Comparison of ENCODE assay signal across 33 cellular contexts in genomic region chr11:115244314-115244713, GRCh38.
A peak's percentile ranks its signal among the peaks of the same experiment; 100 is the strongest.
DNase-seq lines count a peak whose midpoint lies in the region; TF ChIP-seq lines count a peak whose summit lies in the region.
"Had no signal": no experiment of that assay in that cellular context is flagged by ENCODE, and none has a peak within 500 bp of the region (broad histone marks: within the 10 kb centered on the region; RNA-seq: fewer than 3 reads in every experiment).

No MANE protein-coding gene starts in this region.

- H3K4me2 ChIP-seq in osteoblast (ENCODE audit: insufficient read depth, low read length) (no peak overlapping the region), trophoblast cell (ENCODE audit: low read length) (no peak overlapping the region)
- H3K4me2 ChIP-seq: A549, KMS-11 had no signal

- TF ChIP-seq CTCF in breast epithelium (IDR thresholded peaks at IDR 0.05) (no peak), MCF 10A (IDR thresholded peaks at IDR 0.05; ENCODE audit: unreplicated experiment) (no peak), osteoblast (IDR thresholded peaks at IDR 0.05; ENCODE audit: extremely low read depth, low read depth, low read length) (no peak), CD14-positive monocyte (IDR thresholded peaks at IDR 0.05) (no peak)

- no peak for DNase-seq in breast epithelium (ENCODE audit: low spot score in 2 of 2)
- DNase-seq in MCF 10A (ENCODE audit: unreplicated experiment), result no peak
- DNase-seq in osteoblast (ENCODE audit: insufficient read length, low spot score, missing footprints), result no peak
- DNase-seq in GDM1 (lab: John Stamatoyannopoulos, UW), result no peak
- no peak for DNase-seq in trophoblast cell
- no peak for DNase-seq in CD14-positive monocyte (ENCODE audit: low spot score)
- no peak for DNase-seq in NK-92 treated with Interleukin-12 subunit alpha and Interleukin-12 subunit beta, amount 100 ng/mL, for 24 hours (lab: John Stamatoyannopoulos, UW)
- DNase-seq: activated CD4-positive, alpha-beta T cell treated with anti-CD3 and anti-CD28 coated beads for 48 hours; activated naive CD4-positive, alpha-beta T cell treated with anti-CD3 and anti-CD28 coated beads, Interleukin-2, amount 10 ng/mL, durations not matched to agents 7 days and 5 days; adrenal gland; AML-193; CD4-positive, alpha-beta memory T cell; DMS153; effector CD4-positive, alpha-beta T cell; H9; immature natural killer cell; left colon; NCI-H1436 treated with DMSO at 0.1 percent for 48 hours; NCI-H2107; NCI-H345; RPMI8226; SJCRH30; stimulated activated CD4-positive, alpha-beta T cell treated with anti-CD3 and anti-CD28 coated beads, Interleukin-15, amount 100 ng/mL, for 24 hours; SW 1271; T-helper 9 cell; upper lobe of left lung; WERI-Rb-1 had no signal

- no peak overlapping the region for H3K4ac ChIP-seq in trophoblast cell (ENCODE audit: low read depth, low read length)

- no peak overlapping the region for H3K27ac Mint-ChIP-seq in MCF 10A (ENCODE audit: low read depth, unreplicated experiment)
- no peak overlapping the region for H3K27ac Mint-ChIP-seq in CD14-positive monocyte
- H3K27ac Mint-ChIP-seq: activated naive CD4-positive, alpha-beta T cell treated with anti-CD3 and anti-CD28 coated beads, Interleukin-2, amount 10 ng/mL, durations not matched to agents 7 days and 5 days; activated T-helper 17 cell treated with anti-CD3 and anti-CD28 coated beads, Interleukin-2, amount 50 U/mL, for 72 hours; CD4-positive, alpha-beta memory T cell; stimulated activated effector memory CD8-positive, alpha-beta T cell treated with anti-CD3 and anti-CD28 coated beads, Interleukin-12 subunit alpha, Interleukin-12 subunit beta, amount 100 ng/mL, for 72 hours had no signal

- H4K20me1 ChIP-seq in osteoblast (ENCODE audit: insufficient read depth, low read length), result no peaks in the 10 kb centered on the region

- no peak overlapping the region for H2BK120ac ChIP-seq in trophoblast cell (ENCODE audit: insufficient read depth, low read length, poor library complexity)

- H3K4me1 ChIP-seq in breast epithelium, result no peaks in the 10 kb centered on the region
- no peaks in the 10 kb centered on the region for H3K4me1 ChIP-seq in osteoblast (ENCODE audit: insufficient read depth, low read length)
- H3K4me1 ChIP-seq in trophoblast cell (ENCODE audit: control insufficient read depth in 1 of 2, insufficient read depth in 2 of 2, low read length in 2 of 2), result peaks cover 0 to 3% of the 10 kb centered on the region in 2 experiments
- H3K4me1 ChIP-seq: SJCRH30, upper lobe of left lung had no signal

- no peaks in the 10 kb centered on the region for H3K27me3 Mint-ChIP-seq in MCF 10A (ENCODE audit: insufficient read depth, unreplicated experiment)
- H3K27me3 Mint-ChIP-seq in CD14-positive monocyte (ENCODE audit: low read depth in 3 of 3), result no peaks in the 10 kb centered on the region
- H3K27me3 Mint-ChIP-seq: activated naive CD4-positive, alpha-beta T cell treated with anti-CD3 and anti-CD28 coated beads, Interleukin-2, amount 10 ng/mL, durations not matched to agents 7 days and 5 days; CD4-positive, alpha-beta memory T cell had no signal

- H3K23ac ChIP-seq in trophoblast cell (ENCODE audit: low read length), result no peak overlapping the region

- H3K9me3 Mint-ChIP-seq in MCF 10A (ENCODE audit: unreplicated experiment) (no peaks in the 10 kb centered on the region), CD14-positive monocyte (peaks cover 0 to 4% (median 0%) of the 10 kb centered on the region in 7 donors)
- H3K9me3 Mint-ChIP-seq: activated naive CD4-positive, alpha-beta T cell treated with anti-CD3 and anti-CD28 coated beads, Interleukin-2, amount 10 ng/mL, durations not matched to agents 7 days and 5 days; activated T-helper 17 cell treated with anti-CD3 and anti-CD28 coated beads, Interleukin-2, amount 50 U/mL, for 72 hours; CD4-positive, alpha-beta memory T cell; H9; immature natural killer cell; stimulated activated effector memory CD8-positive, alpha-beta T cell treated with anti-CD3 and anti-CD28 coated beads, Interleukin-12 subunit alpha, Interleukin-12 subunit beta, amount 100 ng/mL, for 72 hours had no signal

- CTCF ChIA-PET in MCF 10A (lab: Yijun Ruan, JAX), result interaction anchor here (0.7 kb wide), 1 partner anchor 886 kb away, joined by 3 read pairs; no protein-coding TSS in a partner anchor

- H4K8ac ChIP-seq in trophoblast cell (ENCODE audit: low read depth, low read length), result no peak overlapping the region

- H3K9ac ChIP-seq in trophoblast cell (ENCODE audit: low read length), result no peak overlapping the region
- H3K9ac ChIP-seq: KMS-11 had no signal

- no CpG with 5 or more reads among the region's 5 CpGs for WGBS in trophoblast cell (ENCODE audit: extremely low coverage, insufficient coverage, insufficient read length)

- H3K4me3 ChIP-seq in breast epithelium (no peak overlapping the region), osteoblast (ENCODE audit: insufficient read depth, low read length) (no peak overlapping the region), trophoblast cell (ENCODE audit: low read depth, low read length) (no peak overlapping the region)
- H3K4me3 ChIP-seq: A549, adrenal gland, SJCRH30, upper lobe of left lung had no signal

- no peak overlapping the region for H2AK5ac ChIP-seq in trophoblast cell (ENCODE audit: low read length)

- H3K14ac ChIP-seq in trophoblast cell (ENCODE audit: low read length), result no peak overlapping the region

- intact Hi-C loops in breast epithelium (cut with DNase I; ENCODE audit: low total_unique reads), result no loop called here
- intact Hi-C loops in MCF 10A (cut with micrococcal nuclease), result no loop called here
- intact Hi-C loops in CD14-positive monocyte (cut with micrococcal nuclease), result no loop called here

- H3K4me3 Mint-ChIP-seq in MCF 10A (ENCODE audit: unreplicated experiment) (no peak overlapping the region), CD14-positive monocyte (no peak overlapping the region)
- H3K4me3 Mint-ChIP-seq: activated naive CD4-positive, alpha-beta T cell treated with anti-CD3 and anti-CD28 coated beads, Interleukin-2, amount 10 ng/mL, durations not matched to agents 7 days and 5 days; activated T-helper 17 cell treated with anti-CD3 and anti-CD28 coated beads, Interleukin-2, amount 50 U/mL, for 72 hours; CD4-positive, alpha-beta memory T cell; H9; immature natural killer cell; stimulated activated effector memory CD8-positive, alpha-beta T cell treated with anti-CD3 and anti-CD28 coated beads, Interleukin-12 subunit alpha, Interleukin-12 subunit beta, amount 100 ng/mL, for 72 hours had no signal

- H4K91ac ChIP-seq in trophoblast cell (ENCODE audit: low read depth, low read length), result no peak overlapping the region

- no TSS peak for BruUV-seq in MCF 10A (replicated peaks; lab: Mats Ljungman, UMichigan)

- H3K18ac ChIP-seq in trophoblast cell (ENCODE audit: low read length), result no peak overlapping the region

- H2BK5ac ChIP-seq in trophoblast cell (ENCODE audit: low read depth, low read length, poor library complexity), result no peak overlapping the region

- no peaks in the 10 kb centered on the region for H3K36me3 ChIP-seq in breast epithelium
- H3K36me3 ChIP-seq in osteoblast (ENCODE audit: insufficient read depth, low read length), result no peaks in the 10 kb centered on the region
- no peaks in the 10 kb centered on the region for H3K36me3 ChIP-seq in trophoblast cell (ENCODE audit: control insufficient read depth in 1 of 2, insufficient read depth in 2 of 2, low read length in 2 of 2)
- H3K36me3 ChIP-seq: adrenal gland, SJCRH30, upper lobe of left lung, WERI-Rb-1 had no signal

- H3K4me1 Mint-ChIP-seq in MCF 10A (ENCODE audit: insufficient read depth, unreplicated experiment), result no peaks in the 10 kb centered on the region
- no peaks in the 10 kb centered on the region for H3K4me1 Mint-ChIP-seq in CD14-positive monocyte
- H3K4me1 Mint-ChIP-seq: activated naive CD4-positive, alpha-beta T cell treated with anti-CD3 and anti-CD28 coated beads, Interleukin-2, amount 10 ng/mL, durations not matched to agents 7 days and 5 days; activated T-helper 17 cell treated with anti-CD3 and anti-CD28 coated beads, Interleukin-2, amount 50 U/mL, for 72 hours; CD4-positive, alpha-beta memory T cell; immature natural killer cell; stimulated activated effector memory CD8-positive, alpha-beta T cell treated with anti-CD3 and anti-CD28 coated beads, Interleukin-12 subunit alpha, Interleukin-12 subunit beta, amount 100 ng/mL, for 72 hours had no signal

- H4K12ac ChIP-seq in trophoblast cell (ENCODE audit: low read depth, low read length), result no peak overlapping the region

- no peaks in the 10 kb centered on the region for H3K79me2 ChIP-seq in osteoblast (ENCODE audit: insufficient read depth, low read length)
- H3K79me2 ChIP-seq in trophoblast cell (ENCODE audit: control insufficient read depth, insufficient read depth, low read length, poor library complexity), result no peaks in the 10 kb centered on the region

- TF ChIP-seq POLR2A in breast epithelium (IDR thresholded peaks at IDR 0.05), result no peak

- H3K27me3 ChIP-seq in breast epithelium (no peaks in the 10 kb centered on the region), layer of hippocampus (ENCODE audit: control insufficient read depth, insufficient read depth, low read length) (no peaks in the 10 kb centered on the region), osteoblast (ENCODE audit: insufficient read depth, low read length) (no peaks in the 10 kb centered on the region), trophoblast cell (ENCODE audit: insufficient read depth, low read length) (no peaks in the 10 kb centered on the region)
- H3K27me3 ChIP-seq: adrenal gland, SJCRH30, upper lobe of left lung had no signal

- POLR2A ChIA-PET in MCF 10A (lab: Yijun Ruan, JAX), result no interaction called here

- no peak overlapping the region for H2BK12ac ChIP-seq in trophoblast cell (ENCODE audit: low read length)

- H3K27ac ChIP-seq in breast epithelium (peak overlapping the region; percentile 11 to 25), layer of hippocampus (ENCODE audit: low read depth, low read length) (peak overlapping the region; percentile 14), osteoblast (ENCODE audit: low read depth, low read length) (no peak overlapping the region), trophoblast cell (ENCODE audit: low read depth, low read length) (no peak overlapping the region)
- H3K27ac ChIP-seq: A549, adrenal gland, HL-60, KMS-11, SJCRH30, upper lobe of left lung, WERI-Rb-1 had no signal

- H3K9me3 ChIP-seq in breast epithelium (no peaks in the 10 kb centered on the region), osteoblast (ENCODE audit: low read depth, low read length) (no peaks in the 10 kb centered on the region), trophoblast cell (ENCODE audit: insufficient read depth, low read depth, low read length) (no peaks in the 10 kb centered on the region)
- H3K9me3 ChIP-seq: A549, adrenal gland, SJCRH30, upper lobe of left lung had no signal

- H3K79me1 ChIP-seq in trophoblast cell (ENCODE audit: low read length), result no peaks in the 10 kb centered on the region

- H2AFZ ChIP-seq in osteoblast (ENCODE audit: low read length) (peak overlapping the region; percentile 54), trophoblast cell (ENCODE audit: insufficient read depth, low read length, poor library complexity) (no peak overlapping the region)

- H3K36me3 Mint-ChIP-seq in MCF 10A (ENCODE audit: insufficient read depth, unreplicated experiment) (no peaks in the 10 kb centered on the region), CD14-positive monocyte (no peaks in the 10 kb centered on the region)
- H3K36me3 Mint-ChIP-seq: activated naive CD4-positive, alpha-beta T cell treated with anti-CD3 and anti-CD28 coated beads, Interleukin-2, amount 10 ng/mL, durations not matched to agents 7 days and 5 days; CD4-positive, alpha-beta memory T cell; stimulated activated effector memory CD8-positive, alpha-beta T cell treated with anti-CD3 and anti-CD28 coated beads, Interleukin-12 subunit alpha, Interleukin-12 subunit beta, amount 100 ng/mL, for 72 hours had no signal

Comparison
In these comparisons a context has a peak if more than half of its experiments do, and no peak if none do; other contexts are left out.
1. H3K27ac ChIP-seq: peak in breast epithelium (2 of 2) and layer of hippocampus (single experiment); none in osteoblast (single experiment) and trophoblast cell (single experiment).